In genomic region chr16:65519402-65519801, GRCh38 we compare ENCODE assay signal across 9 cellular contexts.
"Had no signal": no experiment of that assay in that cellular context is flagged by ENCODE, and none has a peak within 500 bp of the region (broad histone marks: within the 10 kb centered on the region; RNA-seq: fewer than 3 reads in every experiment).

No MANE protein-coding gene starts in this region.

- DNase-seq: GM23248, GOT3, H7, KBM-7 had no signal

- H3K4me2 ChIP-seq: KMS-11 had no signal

- H3K9ac ChIP-seq: GM23248, KMS-11 had no signal

- H3K4me3 Mint-ChIP-seq: IgD-negative memory B cell had no signal

- H3K9me3 ChIP-seq: HAP-1 had no signal

- H3K27ac Mint-ChIP-seq: IgD-negative memory B cell had no signal

- FAIRE-seq: HTR-8/SVneo had no signal

- H3K27me3 Mint-ChIP-seq: IgD-negative memory B cell had no signal

- H3K4me1 Mint-ChIP-seq: IgD-negative memory B cell had no signal

- H3K4me3 ChIP-seq: GM23248, HAP-1 had no signal

- ATAC-seq: HCT116 had no signal

- H3K4me1 ChIP-seq: HAP-1 had no signal

- H2AFZ ChIP-seq: GM23248 had no signal

- H3K27ac ChIP-seq: GM23248, KMS-11 had no signal

- H3K36me3 Mint-ChIP-seq: IgD-negative memory B cell had no signal

- H3K36me3 ChIP-seq: HAP-1 had no signal
